Comparison of ENCODE assay signal across 32 cellular contexts in genomic region chr22:32364210-32364609, GRCh38. TPM values are rescaled to one million over a fixed set of nuclear protein-coding genes. Genes with fewer than 3 reads are reported as not detected.
"Had no signal": no experiment of that assay in that cellular context is flagged by ENCODE, and none has a peak within 500 bp of the region (broad histone marks: within the 10 kb centered on the region; RNA-seq: fewer than 3 reads in every experiment).

No MANE protein-coding gene starts in this region.

- H3K36me3 Mint-ChIP-seq: mesothelial cell of epicardium; stimulated activated memory B cell treated with anti-CD40 and anti-IgM and Interleukin-4, amounts not matched to agents 10 μg/mL and 1 μg/mL and 100 μg/mL, for 72 hours had no signal

- H3K27me3 ChIP-seq: esophagus squamous epithelium, heart right ventricle, ovary, sigmoid colon, spleen, tibial nerve, upper lobe of left lung had no signal

- DNase-seq: cortex of kidney; effector memory CD8-positive, alpha-beta T cell; erythroblast; esophagus squamous epithelium; foreskin melanocyte; glutamatergic neuron; heart right ventricle; hippocampal formation; mesenchymal stem cell; naive thymus-derived CD8-positive, alpha-beta T cell; nephron progenitor cell; occipital lobe; ovary; posterior cingulate gyrus; psoas muscle; right cardiac atrium; sigmoid colon; spleen; stimulated activated CD4-positive, alpha-beta T cell treated with anti-CD3 and anti-CD28 coated beads, Interleukin-4, amount 100 ng/mL, for 4 hours; upper lobe of left lung had no signal

- H3K36me3 ChIP-seq: esophagus squamous epithelium, heart right ventricle, ovary, sigmoid colon, spleen, thoracic aorta, tibial nerve, upper lobe of left lung had no signal

- H3K4me1 Mint-ChIP-seq: mesothelial cell of epicardium; naive thymus-derived CD8-positive, alpha-beta T cell; stimulated activated memory B cell treated with anti-CD40 and anti-IgM and Interleukin-4, amounts not matched to agents 10 μg/mL and 1 μg/mL and 100 μg/mL, for 72 hours had no signal

- H3K4me3 ChIP-seq: esophagus squamous epithelium, heart right ventricle, ovary, psoas muscle, sigmoid colon, spleen, thoracic aorta, tibial nerve, upper lobe of left lung had no signal

- H3K9me3 ChIP-seq: esophagus squamous epithelium, heart right ventricle, ovary, psoas muscle, sigmoid colon, spleen, thoracic aorta, tibial nerve, upper lobe of left lung had no signal

- ATAC-seq: effector memory CD8-positive, alpha-beta T cell; heart right ventricle; naive thymus-derived CD8-positive, alpha-beta T cell; psoas muscle; right cardiac atrium had no signal

- H3K27ac ChIP-seq: esophagus squamous epithelium, heart right ventricle, ovary, psoas muscle, sigmoid colon, spleen, thoracic aorta, tibial nerve, upper lobe of left lung had no signal

- H3K4me3 Mint-ChIP-seq: effector memory CD8-positive, alpha-beta T cell; mesothelial cell of epicardium; naive thymus-derived CD8-positive, alpha-beta T cell; nephron progenitor cell; stimulated activated memory B cell treated with anti-CD40 and anti-IgM and Interleukin-4, amounts not matched to agents 10 μg/mL and 1 μg/mL and 100 μg/mL, for 72 hours; stimulated activated naive CD8-positive, alpha-beta T cell treated with anti-CD3 and anti-CD28 coated beads, Interleukin-15, Interleukin-2, amounts not matched to agents 100 ng/mL and 50 ng/mL, for 24 hours had no signal

- H3K27ac Mint-ChIP-seq: effector memory CD8-positive, alpha-beta T cell; mesothelial cell of epicardium; naive thymus-derived CD8-positive, alpha-beta T cell; nephron progenitor cell; stimulated activated memory B cell treated with anti-CD40 and anti-IgM and Interleukin-4, amounts not matched to agents 10 μg/mL and 1 μg/mL and 100 μg/mL, for 72 hours; stimulated activated naive CD8-positive, alpha-beta T cell treated with anti-CD3 and anti-CD28 coated beads, Interleukin-15, Interleukin-2, amounts not matched to agents 100 ng/mL and 50 ng/mL, for 24 hours had no signal

- H3K9me3 Mint-ChIP-seq: effector memory CD8-positive, alpha-beta T cell; mesothelial cell of epicardium; naive thymus-derived CD8-positive, alpha-beta T cell; nephron progenitor cell; stimulated activated memory B cell treated with anti-CD40 and anti-IgM and Interleukin-4, amounts not matched to agents 10 μg/mL and 1 μg/mL and 100 μg/mL, for 72 hours; stimulated activated naive CD8-positive, alpha-beta T cell treated with anti-CD3 and anti-CD28 coated beads, Interleukin-15, Interleukin-2, amounts not matched to agents 100 ng/mL and 50 ng/mL, for 24 hours had no signal

- H3K4me1 ChIP-seq: esophagus squamous epithelium, heart right ventricle, psoas muscle, sigmoid colon, spleen, tibial nerve, upper lobe of left lung had no signal

RNA-seq across cellular contexts. Expression of gene RFPL3, which starts 6.5 kb away (rescaled TPM):
- total RNA-seq: dermis microvascular lymphatic vessel endothelial cell; esophagus squamous epithelium; heart right ventricle; kidney epithelial cell; liver; lung microvascular endothelial cell; mesothelial cell of epicardium; myocyte; naive thymus-derived CD8-positive, alpha-beta T cell; occipital lobe; ovary; psoas muscle; renal cortical epithelial cell; right cardiac atrium; sigmoid colon; skeletal muscle tissue; spleen; thoracic aorta; tibial nerve; upper lobe of left lung had no signal
- polyA plus RNA-seq: heart right ventricle; liver; naive thymus-derived CD8-positive, alpha-beta T cell; psoas muscle; right cardiac atrium; sigmoid colon had no signal
